8 cellular contexts compared by ENCODE assay signal in the genomic region with DNA sequence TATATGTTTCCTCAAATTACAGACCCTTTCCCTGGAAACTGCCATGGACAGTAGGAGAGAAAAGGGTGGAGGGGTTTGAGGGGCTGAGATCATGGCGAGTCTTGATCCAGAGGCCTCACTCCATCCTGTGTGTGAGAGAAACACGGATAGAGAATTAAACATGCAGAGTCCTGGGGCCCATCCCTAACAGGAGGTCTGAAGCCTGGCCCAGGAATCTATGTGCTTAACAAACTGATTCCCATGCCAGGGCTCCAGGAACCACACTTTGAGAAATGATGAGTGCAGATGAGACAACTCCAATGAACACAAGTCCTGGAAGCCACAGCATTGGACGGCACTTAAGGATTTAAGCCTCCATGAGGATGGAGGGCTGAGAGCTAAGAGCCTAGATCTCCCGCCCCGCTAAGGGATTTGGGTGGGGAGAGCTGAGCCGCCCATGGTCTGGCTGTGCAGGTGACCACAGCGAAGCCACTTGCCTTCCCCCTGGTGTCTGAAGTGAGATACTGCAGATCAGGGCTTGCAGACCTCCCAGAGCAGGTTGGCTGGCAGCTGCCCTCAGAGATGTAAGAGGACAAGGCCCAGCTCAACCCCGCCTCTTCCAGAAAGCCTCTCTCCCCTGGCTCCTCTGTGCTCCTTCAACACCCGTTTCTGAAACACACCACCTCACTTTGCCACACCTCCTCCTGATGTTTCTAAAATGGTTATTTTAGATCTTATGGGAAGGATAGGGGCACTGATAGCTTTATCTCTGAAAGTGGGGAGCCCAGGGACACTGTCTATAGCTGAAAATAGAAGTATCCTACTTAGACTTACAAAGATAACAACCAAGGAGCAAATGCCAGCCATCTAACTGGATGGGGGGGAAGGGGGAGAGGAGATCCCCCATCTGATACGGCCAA. TPM values are rescaled to one million over a fixed set of nuclear protein-coding genes. Genes with fewer than 3 reads are reported as not detected.
DNase-seq lines count a peak whose midpoint lies in the region; ATAC-seq, FAIRE-seq and TF ChIP-seq lines count a peak whose summit lies in the region.

No MANE protein-coding gene starts in this region.

- H3K9me3 Mint-ChIP-seq in stimulated activated effector memory CD8-positive, alpha-beta T cell treated with anti-CD3 and anti-CD28 coated beads, Interleukin-12 subunit alpha, Interleukin-12 subunit beta, amount 100 ng/mL, for 72 hours = no peaks in the 10 kb centered on the region

- H3K4me2 ChIP-seq in OCI-LY7 (ENCODE audit: low read length) (no peak overlapping the region), GM12878 (ENCODE audit: control insufficient read depth, insufficient read depth) (no peak overlapping the region)

- no peaks in the 10 kb centered on the region; a peak in 1 of 4 replicates for H3K27me3 ChIP-seq in GM12878 (replicated peaks in 1 of 2; ENCODE audit: control insufficient read depth in 2 of 2, insufficient read depth in 2 of 2, low read length in 1 of 2)
- H3K27me3 ChIP-seq in kidney epithelial cell (ENCODE audit: control insufficient read depth, insufficient read depth, low read length) = no peaks in the 10 kb centered on the region

- H3K79me2 ChIP-seq in OCI-LY7 (ENCODE audit: insufficient read depth, low read depth, low read length) (no peaks in the 10 kb centered on the region), GM12878 (ENCODE audit: control insufficient read depth, insufficient read depth, low read length) (no peaks in the 10 kb centered on the region)

- TF ChIP-seq EP300 in GM12878 (IDR thresholded peaks at IDR 0.05; ENCODE audit: borderline replicate concordance in 1 of 2, control insufficient read depth in 1 of 2, low read depth in 2 of 2, low read length in 2 of 2) = no peak

- no peak overlapping the region for H3K9ac ChIP-seq in GM12878 (ENCODE audit: control insufficient read depth, insufficient read depth, low read length)

- no peaks in the 10 kb centered on the region for H3K9me3 ChIP-seq in OCI-LY7 (ENCODE audit: low read length)
- no peaks in the 10 kb centered on the region for H3K9me3 ChIP-seq in GM12878 (replicated peaks; ENCODE audit: control insufficient read depth, insufficient read depth, low read length)

- no peaks in the 10 kb centered on the region for H3K9me2 ChIP-seq in OCI-LY7 (ENCODE audit: insufficient read depth, low read length)

- peak; percentile 76 for TF ChIP-seq CTCF in OCI-LY7 (conservative IDR thresholded peaks at IDR 0.05; ENCODE audit: low read length)
- TF ChIP-seq CTCF in GM12878 (IDR thresholded peaks at IDR 0.05 in 2 of 3, conservative IDR thresholded peaks at IDR 0.05 in 1 of 3; ENCODE audit: control insufficient read depth in 2 of 3, extremely low read depth in 1 of 3, insufficient read depth in 1 of 3, low read depth in 3 of 3, low read length in 3 of 3) = peak; percentile 72 to 83 (median 78)
- peak; percentile 61 for TF ChIP-seq CTCF in kidney epithelial cell (IDR thresholded peaks at IDR 0.05; ENCODE audit: insufficient read depth, low read length, poor library complexity, severe bottlenecking)

- CTCF ChIA-PET in OCI-LY7 (lab: Charles Lee; ENCODE audit: unreplicated experiment) = no interaction called here
- CTCF ChIA-PET in GM12878 (lab: Yijun Ruan, JAX) = interaction anchor here (0.7 to 6.6 kb wide), 17 partner anchors 9 to 134 kb away, joined by 3 to 100 read pairs (median 3); no protein-coding TSS in a partner anchor

- H2AFZ ChIP-seq in OCI-LY7 (ENCODE audit: low read length) (no peak overlapping the region), GM12878 (ENCODE audit: control insufficient read depth, low read depth, low read length) (no peak overlapping the region)

- peak; percentile 88 for ATAC-seq in HG03175 (IDR thresholded peaks at IDR 0.05; ENCODE audit: unreplicated experiment)
- peak; percentile 95 for ATAC-seq in GM12878
- ATAC-seq in stimulated activated effector memory CD8-positive, alpha-beta T cell treated with anti-CD3 and anti-CD28 coated beads, Interleukin-12 subunit alpha, Interleukin-12 subunit beta, amount 100 ng/mL, for 72 hours = peak; percentile 68
- ATAC-seq in GM19035 (IDR thresholded peaks at IDR 0.05; ENCODE audit: unreplicated experiment) = no peak

- H3K36me3 ChIP-seq in OCI-LY7 (ENCODE audit: insufficient read depth, low read length) = no peaks in the 10 kb centered on the region
- H3K36me3 ChIP-seq in GM12878 (ENCODE audit: control insufficient read depth in 2 of 2, insufficient read depth in 2 of 2, low read length in 1 of 2) = no peaks in the 10 kb centered on the region
- no peaks in the 10 kb centered on the region for H3K36me3 ChIP-seq in kidney epithelial cell (ENCODE audit: control insufficient read depth, insufficient read depth, low read length)

- no peak overlapping the region for H3K4me3 Mint-ChIP-seq in stimulated activated effector memory CD8-positive, alpha-beta T cell treated with anti-CD3 and anti-CD28 coated beads, Interleukin-12 subunit alpha, Interleukin-12 subunit beta, amount 100 ng/mL, for 72 hours

- H3K4me1 Mint-ChIP-seq in stimulated activated effector memory CD8-positive, alpha-beta T cell treated with anti-CD3 and anti-CD28 coated beads, Interleukin-12 subunit alpha, Interleukin-12 subunit beta, amount 100 ng/mL, for 72 hours = no peaks in the 10 kb centered on the region

- FAIRE-seq in GM19239 (lab: Jason Lieb, UNC) (no peak), GM12878 (lab: Jason Lieb, UNC) (peak; percentile 41)

- peak; percentile 66 for TF ChIP-seq RAD21 in GM12878 (IDR thresholded peaks at IDR 0.05; ENCODE audit: insufficient read depth, low read depth, low read length)

- DNase-seq in DMS53 (lab: John Stamatoyannopoulos, UW) (peak; percentile 88), GM19239 (ENCODE audit: insufficient read length, low spot score) (peak; percentile 62), OCI-LY7 (ENCODE audit: low spot score) (peak; percentile 56), GM12878 (ENCODE audit: low read depth, low spot score) (no peak), kidney epithelial cell (ENCODE audit: low read depth) (no peak)
- DNase-seq in stimulated activated effector memory CD8-positive, alpha-beta T cell treated with anti-CD3 and anti-CD28 coated beads, Interleukin-12 subunit alpha, Interleukin-12 subunit beta, amount 100 ng/mL, for 72 hours (ENCODE audit: low spot score in 2 of 2) = peak in 1 of 2 donors; percentile 14

- no peaks in the 10 kb centered on the region for H3K36me3 Mint-ChIP-seq in stimulated activated effector memory CD8-positive, alpha-beta T cell treated with anti-CD3 and anti-CD28 coated beads, Interleukin-12 subunit alpha, Interleukin-12 subunit beta, amount 100 ng/mL, for 72 hours

- BruUV-seq in OCI-LY7 (replicated peaks; lab: Mats Ljungman, UMichigan) (no TSS peak), GM12878 (replicated peaks; lab: Mats Ljungman, UMichigan) (no TSS peak)

- RAD21 ChIA-PET in GM12878 (lab: Charles Lee; ENCODE audit: unreplicated experiment) = interaction anchor here (0.8 to 1.6 kb wide), 6 partner anchors 11 to 114 kb away, joined by 3 to 11 read pairs (median 4); no protein-coding TSS in a partner anchor

- SMC1A ChIA-PET in GM12878 (lab: Charles Lee; ENCODE audit: uncharacterized antibody, unreplicated experiment) = interaction anchor here (0.6 to 4.5 kb wide), 8 partner anchors 14 to 164 kb away, joined by 3 to 36 read pairs (median 3); no protein-coding TSS in a partner anchor

- 20% methylated on average over 10 of the region's 10 CpGs for WGBS in GM12878 (ENCODE audit: insufficient coverage, insufficient replicate concordance, low lambda C conversion rate, missing lambda C conversion rate)

- H3K27ac Mint-ChIP-seq in stimulated activated effector memory CD8-positive, alpha-beta T cell treated with anti-CD3 and anti-CD28 coated beads, Interleukin-12 subunit alpha, Interleukin-12 subunit beta, amount 100 ng/mL, for 72 hours = no peak overlapping the region

- H3K4me3 ChIP-seq in OCI-LY7 (ENCODE audit: low read depth, low read length, poor library complexity, severe bottlenecking) (no peak overlapping the region), GM12878 (no peak overlapping the region), kidney epithelial cell (ENCODE audit: low read depth, low read length) (no peak overlapping the region)

- POLR2A ChIA-PET in OCI-LY7 (lab: Charles Lee) (no interaction called here), GM12878 (lab: Charles Lee) (no interaction called here)

- no peaks in the 10 kb centered on the region for H3K4me1 ChIP-seq in OCI-LY7 (ENCODE audit: insufficient read depth, low read length, poor library complexity, severe bottlenecking)
- H3K4me1 ChIP-seq in GM12878 (ENCODE audit: control insufficient read depth, insufficient read depth, low read length) = peaks cover 6% of the 10 kb centered on the region

- H4K20me1 ChIP-seq in OCI-LY7 (ENCODE audit: insufficient read depth, low read length) (no peaks in the 10 kb centered on the region), GM12878 (ENCODE audit: control insufficient read depth, insufficient read depth) (no peaks in the 10 kb centered on the region)

- H3K27ac ChIP-seq in OCI-LY7 (ENCODE audit: low read depth, low read length, poor library complexity, severe bottlenecking) (no peak overlapping the region), GM12878 (ENCODE audit: control insufficient read depth, insufficient read depth) (no peak overlapping the region)

- in situ Hi-C loops in GM12878 (cut with MboI) = no loop called here

- intact Hi-C loops in OCI-LY7 (cut with micrococcal nuclease; ENCODE audit: unreplicated experiment) (loop anchor here (1.0 kb wide), 1 partner anchor 113 kb away; no protein-coding TSS in a partner anchor), GM12878 (cut with micrococcal nuclease; ENCODE audit: unreplicated experiment) (loop anchor here (1.0 kb wide), 2 partner anchors 87 to 113 kb away; no protein-coding TSS in a partner anchor)

- no peak for TF ChIP-seq POLR2A in GM12878 (IDR thresholded peaks at IDR 0.05; ENCODE audit: low read depth, low read length)

RNA-seq across cellular contexts. Expression of a gene that starts 24.8 kb away (rescaled TPM):
- 0.38 and 0.39 TPM in 2 replicates for total RNA-seq in OCI-LY7 (2014; rRNA removed; shearing (Covaris generic))
- total RNA-seq in OCI-LY7 (2022) (1.5 and 1.8 TPM in 2 replicates), GM12878 (2014; rRNA removed) (0.45 and 0.71 TPM in 2 replicates), GM12878 (2014; rRNA removed; fragmentation: Illumina TruSeq; extraction: Trizol) (0.09 and 0.22 TPM in 2 replicates), GM12878 (2021) (0.08 and 0.26 TPM in 2 replicates), kidney epithelial cell (0.38 and 0.41 TPM in 2 replicates)
- not detected in 2 replicates for total RNA-seq in GM12878 (2013; cell fraction: nucleolus; rRNA removed)
- polyA plus RNA-seq in GM12878 (2011; ENCODE audit: low read depth) = 0.84 TPM
- polyA plus RNA-seq in GM12878 (2011; rRNA removed) (1.2 and 1.3 TPM in 2 replicates), GM12878 (2014; fragmentation: Illumina TruSeq; extraction: Trizol) (1.7 and 3.3 TPM in 2 replicates), GM12878 (2014; fragmentation: Nextera tagmentation; extraction: Ambion mirVana) (under 1 TPM in 1 of 2 experiments, not detected in 1; 0.02 TPM), GM12878 (2014; rRNA removed) (0.29 and 0.46 TPM in 2 replicates), GM12878 (2016; fragmentation: Nextera tagmentation; extraction: Ambion mirVana) (1 to 10 TPM; 6.5 to 8.3 TPM)
- 0.85 and 2.0 TPM in 2 replicates for polyA plus RNA-seq in GM12878 (2011; cell fraction: cytosol; rRNA removed)
- polyA plus RNA-seq in GM12878 (2011; cell fraction: nucleus; rRNA removed) = 0.44 and 0.51 TPM in 2 replicates
- 1.1 and 1.2 TPM in 2 replicates for polyA plus RNA-seq in GM12878 (2012)
- polyA minus RNA-seq in GM12878 (2011; rRNA and poly(A)+ RNA removed) = 1.5 and 3.9 TPM in 2 replicates
- polyA minus RNA-seq in GM12878 (2011; cell fraction: cytosol; rRNA and poly(A)+ RNA removed) = 0.21 and 0.40 TPM in 2 replicates
- polyA minus RNA-seq in GM12878 (2011; cell fraction: nucleus; rRNA and poly(A)+ RNA removed) = 0.12 and 0.38 TPM in 2 replicates

RNA-seq across cellular contexts. Expression of a gene that starts 42.1 kb away (rescaled TPM):
- 0.95 and 0.98 TPM in 2 replicates for total RNA-seq in OCI-LY7 (2014; rRNA removed; shearing (Covaris generic))
- 2.2 and 3.7 TPM in 2 replicates for total RNA-seq in OCI-LY7 (2022)
- total RNA-seq in GM12878 (2013; cell fraction: nucleolus; rRNA removed) = 0.51 and 0.54 TPM in 2 replicates
- total RNA-seq in GM12878 (2014; rRNA removed) = not detected in 2 replicates
- 0.04 and 0.05 TPM in 2 replicates for total RNA-seq in GM12878 (2014; rRNA removed; fragmentation: Illumina TruSeq; extraction: Trizol)
- total RNA-seq in GM12878 (2021) = 0.24 and 0.62 TPM in 2 replicates
- 0.09 TPM for polyA plus RNA-seq in GM12878 (2011; ENCODE audit: low read depth)
- 0.16 and 0.34 TPM in 2 replicates for polyA plus RNA-seq in GM12878 (2011; rRNA removed)
- 0.38 and 0.45 TPM in 2 replicates for polyA plus RNA-seq in GM12878 (2011; cell fraction: cytosol; rRNA removed)
- 0.37 and 0.39 TPM in 2 replicates for polyA plus RNA-seq in GM12878 (2011; cell fraction: nucleus; rRNA removed)
- 0.11 and 0.16 TPM in 2 replicates for polyA plus RNA-seq in GM12878 (2012)
- polyA plus RNA-seq in GM12878 (2014; fragmentation: Illumina TruSeq; extraction: Trizol) = 0.03 and 0.04 TPM in 2 replicates
- polyA plus RNA-seq in GM12878 (2014; fragmentation: Nextera tagmentation; extraction: Ambion mirVana) = under 1 TPM in 1 of 2 experiments, not detected in 1; 0.02 TPM
- polyA plus RNA-seq in GM12878 (2014; rRNA removed) = 0.04 TPM in 2 replicates
- not detected for polyA plus RNA-seq in GM12878 (2016; fragmentation: Nextera tagmentation; extraction: Ambion mirVana)
- polyA minus RNA-seq in GM12878 (2011; rRNA and poly(A)+ RNA removed) = 0.22 and 0.57 TPM in 2 replicates
- polyA minus RNA-seq in GM12878 (2011; cell fraction: cytosol; rRNA and poly(A)+ RNA removed) = 0.27 and 0.31 TPM in 2 replicates
- polyA minus RNA-seq in GM12878 (2011; cell fraction: nucleus; rRNA and poly(A)+ RNA removed) = 0.24 and 0.29 TPM in 2 replicates
- 6.2 and 8.6 TPM in 2 replicates for total RNA-seq in kidney epithelial cell

Comparison
In these comparisons a context has a peak if more than half of its experiments do, and no peak if none do; other contexts are left out.
1. DNase-seq: peak in DMS53 (single experiment), GM19239 (single experiment) and OCI-LY7 (single experiment); none in GM12878 (single experiment) and kidney epithelial cell (single experiment).
2. Peak in every context shown above with its lines, with median percentiles within 50 percentile points of each other: CTCF ChIP-seq.